Comparison of ENCODE assay signal across 1 cellular context in the genomic region with DNA sequence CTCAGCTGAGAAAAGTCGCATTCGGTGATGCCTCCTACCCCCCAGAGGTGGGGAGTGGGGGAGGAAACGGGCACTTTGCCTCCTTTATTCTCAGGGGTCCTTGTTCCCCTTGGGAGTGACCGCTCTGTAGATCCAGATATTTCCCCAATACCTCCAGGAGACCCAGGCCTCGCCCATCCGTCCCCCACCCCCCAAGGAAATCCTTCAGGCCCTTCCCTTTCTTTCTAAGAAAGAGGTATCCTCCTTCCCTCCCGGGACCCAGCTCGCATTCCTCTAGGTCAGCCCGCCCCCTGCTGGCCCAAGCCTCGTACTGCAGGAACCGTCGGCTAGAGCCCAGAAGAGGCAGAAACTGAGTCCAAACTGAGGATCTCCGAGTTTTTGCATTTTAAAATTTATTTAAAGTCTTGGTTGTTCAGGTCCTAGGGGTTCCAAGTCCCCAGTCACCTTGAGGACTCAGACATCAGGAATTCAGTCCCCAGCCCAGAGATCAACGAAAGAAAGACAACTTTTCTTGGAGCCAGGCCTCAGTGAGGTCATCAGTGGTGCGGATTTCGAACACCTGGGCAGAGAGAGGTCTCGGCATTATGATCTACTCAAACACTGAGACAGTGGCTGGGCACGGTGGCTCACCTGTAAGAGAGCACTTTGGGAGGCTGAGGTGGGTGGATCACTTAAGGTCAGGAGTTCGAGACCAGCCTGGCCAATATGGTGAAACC.
TF ChIP-seq lines count a peak whose summit lies in the region.

No MANE protein-coding gene starts in this region.

TF ChIP-seq in WTC11, 78 proteins besides CTCF, POLR2A, EP300 and RAD21 (continued from another document):
- TF ChIP-seq, protein P1, sequence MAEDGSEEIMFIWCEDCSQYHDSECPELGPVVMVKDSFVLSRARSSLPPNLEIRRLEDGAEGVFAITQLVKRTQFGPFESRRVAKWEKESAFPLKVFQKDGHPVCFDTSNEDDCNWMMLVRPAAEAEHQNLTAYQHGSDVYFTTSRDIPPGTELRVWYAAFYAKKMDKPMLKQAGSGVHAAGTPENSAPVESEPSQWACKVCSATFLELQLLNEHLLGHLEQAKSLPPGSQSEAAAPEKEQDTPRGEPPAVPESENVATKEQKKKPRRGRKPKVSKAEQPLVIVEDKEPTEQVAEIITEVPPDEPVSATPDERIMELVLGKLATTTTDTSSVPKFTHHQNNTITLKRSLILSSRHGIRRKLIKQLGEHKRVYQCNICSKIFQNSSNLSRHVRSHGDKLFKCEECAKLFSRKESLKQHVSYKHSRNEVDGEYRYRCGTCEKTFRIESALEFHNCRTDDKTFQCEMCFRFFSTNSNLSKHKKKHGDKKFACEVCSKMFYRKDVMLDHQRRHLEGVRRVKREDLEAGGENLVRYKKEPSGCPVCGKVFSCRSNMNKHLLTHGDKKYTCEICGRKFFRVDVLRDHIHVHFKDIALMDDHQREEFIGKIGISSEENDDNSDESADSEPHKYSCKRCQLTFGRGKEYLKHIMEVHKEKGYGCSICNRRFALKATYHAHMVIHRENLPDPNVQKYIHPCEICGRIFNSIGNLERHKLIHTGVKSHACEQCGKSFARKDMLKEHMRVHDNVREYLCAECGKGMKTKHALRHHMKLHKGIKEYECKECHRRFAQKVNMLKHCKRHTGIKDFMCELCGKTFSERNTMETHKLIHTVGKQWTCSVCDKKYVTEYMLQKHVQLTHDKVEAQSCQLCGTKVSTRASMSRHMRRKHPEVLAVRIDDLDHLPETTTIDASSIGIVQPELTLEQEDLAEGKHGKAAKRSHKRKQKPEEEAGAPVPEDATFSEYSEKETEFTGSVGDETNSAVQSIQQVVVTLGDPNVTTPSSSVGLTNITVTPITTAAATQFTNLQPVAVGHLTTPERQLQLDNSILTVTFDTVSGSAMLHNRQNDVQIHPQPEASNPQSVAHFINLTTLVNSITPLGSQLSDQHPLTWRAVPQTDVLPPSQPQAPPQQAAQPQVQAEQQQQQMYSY (CRISPR knock-in tag; IDR thresholded peaks at IDR 0.05), result no peak
